22 cellular contexts compared by ENCODE assay signal in the genomic region with DNA sequence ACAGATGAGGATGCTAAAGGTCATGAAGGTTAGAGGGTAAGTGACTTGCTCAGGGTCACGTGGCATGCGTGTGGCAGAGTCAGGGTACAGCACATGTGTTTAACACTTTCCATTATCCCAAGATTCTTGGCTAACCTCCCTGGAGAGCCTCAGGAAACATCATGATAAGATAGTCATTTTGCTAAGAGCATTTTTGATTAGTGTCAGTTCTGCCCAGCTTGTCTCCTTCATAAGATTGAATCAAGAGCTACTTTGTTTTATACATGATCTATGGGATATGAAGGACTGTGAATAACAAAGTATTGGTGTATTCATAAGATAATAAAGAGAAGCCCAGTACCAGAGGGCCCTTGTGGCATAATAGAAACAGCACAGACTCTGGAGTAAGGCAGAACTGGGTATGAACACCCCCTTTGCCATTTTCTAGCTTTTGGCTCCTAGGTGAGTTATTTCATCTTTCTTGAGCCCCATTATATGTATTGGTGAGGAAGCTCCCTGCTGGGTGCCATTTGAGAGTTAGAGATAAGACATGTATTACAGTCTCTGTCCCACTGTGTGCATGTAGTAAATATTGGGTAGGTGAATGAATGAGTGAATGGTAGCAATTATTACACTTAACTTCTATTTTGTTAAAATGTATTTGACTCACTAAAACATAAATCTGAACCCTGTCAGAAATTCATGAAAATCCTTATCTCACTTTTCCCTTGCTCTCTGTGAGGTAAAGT.
"Had no signal": no experiment of that assay in that cellular context is flagged by ENCODE, and none has a peak within 500 bp of the region (broad histone marks: within the 10 kb centered on the region; RNA-seq: fewer than 3 reads in every experiment).

No MANE protein-coding gene starts in this region.

- H3K27ac ChIP-seq: ascending aorta, cardiac muscle cell, PC-9, RWPE1 had no signal

- DNase-seq: activated CD4-positive, alpha-beta T cell treated with anti-CD3 and anti-CD28 coated beads, Interleukin-2, amount 10 ng/mL, durations not matched to agents 7 days and 5 days; activated CD4-positive, alpha-beta T cell treated with anti-CD3 and anti-CD28 coated beads, Interleukin-2, amount 50 U/mL, for 48 hours; activated CD8-positive, alpha-beta T cell treated with anti-CD3 and anti-CD28 coated beads, Interleukin-2, amount 10 ng/mL, durations not matched to agents 7 days and 5 days; activated gamma-delta T cell; activated naive CD4-positive, alpha-beta T cell treated with Interleukin-2 at 50 U/mL for 16 hours; activated naive CD8-positive, alpha-beta T cell treated with anti-CD3 and anti-CD28 coated beads, Interleukin-2, amount 10 ng/mL, durations not matched to agents 7 days and 5 days; activated T-cell treated with anti-CD3 and anti-CD28 coated beads, Interleukin-2, amount 50 U/mL, for 24 hours; amygdala; Karpas-422; MG63; NCI-H1048; NCI-H1105 treated with DMSO at 0.1 percent for 48 hours; NCI-H1436 treated with DMSO at 0.1 percent for 48 hours; NCI-H1694 treated with DMSO at 0.1 percent for 48 hours; NCI-H2029; NCI-H345; NCI-H524 treated with DMSO at 0.1 percent for 48 hours; PC-9; SIG-M5 had no signal
